ENCODE assay signal across 36 cellular contexts in genomic region chr11:77009533-77010160, GRCh38. TPM values are rescaled to one million over a fixed set of nuclear protein-coding genes. Genes with fewer than 3 reads are reported as not detected.
"Had no signal": no experiment of that assay in that cellular context is flagged by ENCODE, and none has a peak within 500 bp of the region (broad histone marks: within the 10 kb centered on the region; RNA-seq: fewer than 3 reads in every experiment).

No MANE protein-coding gene starts in this region.

- H3K9me3 ChIP-seq: adrenal gland, body of pancreas, breast epithelium had no signal

- H3K4me3 ChIP-seq: adrenal gland, body of pancreas, breast epithelium had no signal

- H3K36me3 ChIP-seq: adrenal gland, brain microvascular endothelial cell, breast epithelium had no signal

- ATAC-seq: activated CD8-positive, alpha-beta T cell treated with anti-CD3 and anti-CD28 coated beads for 36 hours; activated T-cell treated with anti-CD3 and anti-CD28 coated beads, Interleukin-2, amount 50 U/mL, for 4 hours; activated T-cell treated with anti-CD3 and anti-CD28 coated beads, Interleukin-2, amount 50 U/mL, for 72 hours; activated T-helper 17 cell treated with anti-CD3 and anti-CD28 coated beads, Interleukin-2, amount 50 U/mL, for 72 hours; body of pancreas had no signal

- H3K4me1 ChIP-seq: adrenal gland, body of pancreas, breast epithelium had no signal

- DNase-seq: activated B cell treated with CpG ODN at 0.5 μM for 24 hours; activated CD4-positive, alpha-beta memory T cell treated with anti-CD3 and anti-CD28 coated beads for 36 hours; activated CD4-positive, alpha-beta T cell treated with anti-CD3 and anti-CD28 coated beads for 4 hours; activated CD4-positive, alpha-beta T cell treated with anti-CD3 and anti-CD28 coated beads, Interleukin-2, amount 10 ng/mL, durations not matched to agents 24 days and 14 days; activated CD4-positive, alpha-beta T cell treated with anti-CD3 and anti-CD28 coated beads, Interleukin-2, amount 50 U/mL, for 1 hour; activated CD4-positive, alpha-beta T cell treated with anti-CD3 and anti-CD28 coated beads, Interleukin-2, amount 50 U/mL, for 4 hours; activated CD4-positive, CD25-positive, alpha-beta regulatory T cell treated with anti-CD3 and anti-CD28 coated beads, Interleukin-2, amount 50 U/mL, for 72 hours; activated CD8-positive, alpha-beta memory T cell treated with anti-CD3 and anti-CD28 coated beads, Interleukin-2, amount 50 U/mL, for 4 hours; activated CD8-positive, alpha-beta T cell treated with anti-CD3 and anti-CD28 coated beads for 36 hours; activated effector memory CD4-positive, alpha-beta T cell treated with anti-CD3 and anti-CD28 coated beads, Interleukin-2, amount 50 U/mL, for 16 hours; activated gamma-delta T cell treated with Interleukin-2 at 50 U/mL for 16 hours; activated naive CD4-positive, alpha-beta T cell; activated naive CD4-positive, alpha-beta T cell treated with anti-CD3 and anti-CD28 coated beads for 36 hours; activated naive CD4-positive, alpha-beta T cell treated with anti-CD3 and anti-CD28 coated beads, Interleukin-2, amount 50 U/mL, for 16 hours; activated naive CD8-positive, alpha-beta T cell treated with anti-CD3 and anti-CD28 coated beads for 36 hours; activated T-cell treated with anti-CD3 and anti-CD28 coated beads for 4 hours; activated T-cell treated with anti-CD3 and anti-CD28 coated beads, Interleukin-2, amount 50 U/mL, for 1 hour; activated T-cell treated with anti-CD3 and anti-CD28 coated beads, Interleukin-2, amount 50 U/mL, for 4 hours; activated T-cell treated with anti-CD3 and anti-CD28 coated beads, Interleukin-2, amount 50 U/mL, for 72 hours; adrenal gland; amniotic stem cell; aorta; body of pancreas; brain microvascular endothelial cell; central memory CD4-positive, alpha-beta T cell; T-helper 1 cell; T-helper 2 cell; T-helper 9 cell had no signal

- H3K27me3 ChIP-seq: adrenal gland, body of pancreas, brain microvascular endothelial cell, breast epithelium had no signal

- H3K27ac ChIP-seq: adrenal gland, body of pancreas, brain microvascular endothelial cell, breast epithelium, VCaP had no signal

RNA-seq across cellular contexts. Expression of gene B3GNT6, which starts 24.6 kb away (rescaled TPM):
- total RNA-seq: activated B cell treated with CpG ODN at 0.5 μM for 24 hours; activated CD4-positive, alpha-beta memory T cell treated with anti-CD3 and anti-CD28 coated beads for 36 hours; activated CD4-positive, alpha-beta T cell treated with anti-CD3 and anti-CD28 coated beads, Interleukin-2, amount 10 ng/mL, durations not matched to agents 24 days and 14 days; activated CD8-positive, alpha-beta memory T cell treated with anti-CD3 and anti-CD28 coated beads for 36 hours; activated CD8-positive, alpha-beta T cell treated with anti-CD3 and anti-CD28 coated beads for 36 hours; activated naive CD4-positive, alpha-beta T cell treated with anti-CD3 and anti-CD28 coated beads for 36 hours; activated naive CD4-positive, alpha-beta T cell treated with anti-CD3 and anti-CD28 coated beads, Interleukin-2, amount 50 U/mL, for 72 hours; activated naive CD8-positive, alpha-beta T cell treated with anti-CD3 and anti-CD28 coated beads for 36 hours; activated T-cell treated with anti-CD3 and anti-CD28 coated beads, Interleukin-2, amount 50 U/mL, for 4 hours; activated T-cell treated with anti-CD3 and anti-CD28 coated beads, Interleukin-2, amount 50 U/mL, for 72 hours; activated T-helper 1 cell treated with anti-CD3 and anti-CD28 coated beads, Interleukin-12 subunit alpha, Interleukin-12 subunit beta, Interleukin-2, Interleukin-4 antibody, amounts not matched to agents 30 ng/mL and 10 ng/mL and 1 ng/mL, durations not matched to agents 14 hours and 24 hours and 36 hours; activated T-helper 17 cell treated with anti-CD3 and anti-CD28 coated beads, Interleukin-2, amount 50 U/mL, for 72 hours; adrenal gland; aorta; astrocyte; body of pancreas; cardiac septum had no signal
- polyA plus RNA-seq: adrenal gland, aorta had no signal
